Comparison of ENCODE assay signal across 1 cellular context in the genomic region with DNA sequence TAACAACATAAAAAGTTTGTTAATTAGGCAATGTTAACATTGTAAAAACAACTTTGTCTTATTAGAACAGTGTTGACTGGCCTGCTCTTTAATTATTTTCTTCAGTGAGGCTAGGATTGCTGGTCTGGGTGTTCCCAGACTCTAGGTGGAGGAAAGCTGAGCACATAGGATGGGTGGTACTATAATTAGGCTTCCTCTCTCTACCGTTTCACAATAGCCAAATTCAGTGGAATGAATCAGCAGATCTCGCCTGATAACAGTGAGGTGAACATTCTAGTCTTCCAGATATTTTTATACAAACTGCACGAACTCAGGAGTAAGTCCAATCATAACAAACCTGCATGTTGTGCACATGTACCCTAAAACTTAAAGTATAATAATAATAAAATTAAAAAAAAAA.
TF ChIP-seq lines count a peak whose summit lies in the region.

No MANE protein-coding gene starts in this region.

TF ChIP-seq in GM23338, 12 proteins besides CTCF, POLR2A, EP300 and RAD21 (continued from another document):
- no peak for TF ChIP-seq EZH2 (IDR thresholded peaks at IDR 0.05; ENCODE audit: low read depth, unreplicated experiment)
- TF ChIP-seq, protein P1, sequence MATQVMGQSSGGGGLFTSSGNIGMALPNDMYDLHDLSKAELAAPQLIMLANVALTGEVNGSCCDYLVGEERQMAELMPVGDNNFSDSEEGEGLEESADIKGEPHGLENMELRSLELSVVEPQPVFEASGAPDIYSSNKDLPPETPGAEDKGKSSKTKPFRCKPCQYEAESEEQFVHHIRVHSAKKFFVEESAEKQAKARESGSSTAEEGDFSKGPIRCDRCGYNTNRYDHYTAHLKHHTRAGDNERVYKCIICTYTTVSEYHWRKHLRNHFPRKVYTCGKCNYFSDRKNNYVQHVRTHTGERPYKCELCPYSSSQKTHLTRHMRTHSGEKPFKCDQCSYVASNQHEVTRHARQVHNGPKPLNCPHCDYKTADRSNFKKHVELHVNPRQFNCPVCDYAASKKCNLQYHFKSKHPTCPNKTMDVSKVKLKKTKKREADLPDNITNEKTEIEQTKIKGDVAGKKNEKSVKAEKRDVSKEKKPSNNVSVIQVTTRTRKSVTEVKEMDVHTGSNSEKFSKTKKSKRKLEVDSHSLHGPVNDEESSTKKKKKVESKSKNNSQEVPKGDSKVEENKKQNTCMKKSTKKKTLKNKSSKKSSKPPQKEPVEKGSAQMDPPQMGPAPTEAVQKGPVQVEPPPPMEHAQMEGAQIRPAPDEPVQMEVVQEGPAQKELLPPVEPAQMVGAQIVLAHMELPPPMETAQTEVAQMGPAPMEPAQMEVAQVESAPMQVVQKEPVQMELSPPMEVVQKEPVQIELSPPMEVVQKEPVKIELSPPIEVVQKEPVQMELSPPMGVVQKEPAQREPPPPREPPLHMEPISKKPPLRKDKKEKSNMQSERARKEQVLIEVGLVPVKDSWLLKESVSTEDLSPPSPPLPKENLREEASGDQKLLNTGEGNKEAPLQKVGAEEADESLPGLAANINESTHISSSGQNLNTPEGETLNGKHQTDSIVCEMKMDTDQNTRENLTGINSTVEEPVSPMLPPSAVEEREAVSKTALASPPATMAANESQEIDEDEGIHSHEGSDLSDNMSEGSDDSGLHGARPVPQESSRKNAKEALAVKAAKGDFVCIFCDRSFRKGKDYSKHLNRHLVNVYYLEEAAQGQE (IDR thresholded peaks at IDR 0.05; ENCODE audit: unreplicated experiment): no peak
- TF ChIP-seq, protein P2, sequence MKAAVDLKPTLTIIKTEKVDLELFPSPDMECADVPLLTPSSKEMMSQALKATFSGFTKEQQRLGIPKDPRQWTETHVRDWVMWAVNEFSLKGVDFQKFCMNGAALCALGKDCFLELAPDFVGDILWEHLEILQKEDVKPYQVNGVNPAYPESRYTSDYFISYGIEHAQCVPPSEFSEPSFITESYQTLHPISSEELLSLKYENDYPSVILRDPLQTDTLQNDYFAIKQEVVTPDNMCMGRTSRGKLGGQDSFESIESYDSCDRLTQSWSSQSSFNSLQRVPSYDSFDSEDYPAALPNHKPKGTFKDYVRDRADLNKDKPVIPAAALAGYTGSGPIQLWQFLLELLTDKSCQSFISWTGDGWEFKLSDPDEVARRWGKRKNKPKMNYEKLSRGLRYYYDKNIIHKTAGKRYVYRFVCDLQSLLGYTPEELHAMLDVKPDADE (IDR thresholded peaks at IDR 0.05): no peak
